In genomic region chr1:184775329-184775728, GRCh38 we compare ENCODE assay signal across 28 cellular contexts. TPM values are rescaled to one million over a fixed set of nuclear protein-coding genes. Genes with fewer than 3 reads are reported as not detected.
DNase-seq lines count a peak whose midpoint lies in the region; ATAC-seq, FAIRE-seq and TF ChIP-seq lines count a peak whose summit lies in the region.
"Had no signal": no experiment of that assay in that cellular context is flagged by ENCODE, and none has a peak within 500 bp of the region (broad histone marks: within the 10 kb centered on the region; RNA-seq: fewer than 3 reads in every experiment).

No MANE protein-coding gene starts in this region.

- H3K9me3 ChIP-seq in HepG2 (ENCODE audit: low read length) (no peaks in the 10 kb centered on the region), right lobe of liver (no peaks in the 10 kb centered on the region), HEK293 (ENCODE audit: control insufficient read depth, insufficient read depth, low read depth, low read length) (no peaks in the 10 kb centered on the region), A673 (ENCODE audit: low read depth, low read length, poor library complexity, severe bottlenecking) (no peaks in the 10 kb centered on the region)
- H3K9me3 ChIP-seq: A549, BE2C, BLaER1 had no signal

- CTCF ChIA-PET in HepG2 (lab: Yijun Ruan, JAX; ENCODE audit: low intra/inter-chr PET ratio, low total read pairs), result no interaction called here
- CTCF ChIA-PET in HEK293 (lab: Yijun Ruan, JAX), result interaction anchor here (0.6 kb wide), 1 partner anchor 150 kb away, joined by 3 read pairs; no protein-coding TSS in a partner anchor
- CTCF ChIA-PET in A673 (lab: Charles Lee), result no interaction called here

- no peaks in the 10 kb centered on the region for H4K20me1 ChIP-seq in HepG2 (ENCODE audit: insufficient read depth, low read length)
- H4K20me1 ChIP-seq: BLaER1 had no signal

- no peak for ATAC-seq in HepG2
- ATAC-seq in right lobe of liver, result no peak
- ATAC-seq in HG02973 (IDR thresholded peaks at IDR 0.05; ENCODE audit: unreplicated experiment), result no peak
- ATAC-seq: A549, GM12878 had no signal

- no peak overlapping the region for H3K9ac ChIP-seq in HepG2 (ENCODE audit: insufficient read depth, low read depth, low read length)
- H3K9ac ChIP-seq: BLaER1 had no signal

- FAIRE-seq in HepG2 (lab: Jason Lieb, UNC), result no peak
- FAIRE-seq: A549, GM12878, GM12892, GM18507 had no signal

- no peak for TF ChIP-seq POLR2A in HepG2 (IDR thresholded peaks at IDR 0.05; ENCODE audit: insufficient read depth in 1 of 2, low read depth in 2 of 2, low read length in 2 of 2)
- TF ChIP-seq POLR2A in right lobe of liver (IDR thresholded peaks at IDR 0.05), result no peak

- no peak for TF ChIP-seq RAD21 in HepG2 (CRISPR knock-in tag; IDR thresholded peaks at IDR 0.05)

- H3K36me3 ChIP-seq in HepG2 (replicated peaks in 1 of 2; ENCODE audit: control insufficient read depth in 1 of 2, insufficient read depth in 2 of 2, low read length in 2 of 2) (no peaks in the 10 kb centered on the region), right lobe of liver (no peaks in the 10 kb centered on the region), HEK293 (ENCODE audit: control insufficient read depth in 2 of 2, insufficient read depth in 1 of 2, low read length in 2 of 2) (no peaks in the 10 kb centered on the region), A673 (ENCODE audit: insufficient read depth, low read length, poor library complexity, severe bottlenecking) (no peaks in the 10 kb centered on the region)
- H3K36me3 ChIP-seq: BE2C, BLaER1 had no signal

- H3K27ac ChIP-seq in HepG2 (ENCODE audit: extremely low read length, insufficient read depth, low read length) (no peak overlapping the region), right lobe of liver (no peak overlapping the region), HEK293 (ENCODE audit: extremely low read depth, low read depth, low read length) (no peak overlapping the region), A673 (ENCODE audit: low read depth, low read length, poor library complexity, severe bottlenecking) (no peak overlapping the region)
- H3K27ac ChIP-seq: 22Rv1, A549, BLaER1 had no signal

- H3K4me3 ChIP-seq in HepG2 (replicated peaks in 1 of 3; ENCODE audit: insufficient read depth in 1 of 3, low read depth in 2 of 3, low read length in 3 of 3) (no peak overlapping the region), right lobe of liver (no peak overlapping the region), HEK293 (ENCODE audit: low read depth, low read length) (no peak overlapping the region), A673 (ENCODE audit: low read depth, low read length, poor library complexity, severe bottlenecking) (no peak overlapping the region)
- H3K4me3 ChIP-seq: A549, BLaER1, GM12878 had no signal

- H3K4me2 ChIP-seq in HepG2 (ENCODE audit: low read depth, low read length), result no peak overlapping the region
- H3K4me2 ChIP-seq: A549, BLaER1 had no signal

- TF ChIP-seq EP300 in HepG2 (IDR thresholded peaks at IDR 0.05; ENCODE audit: low read depth in 2 of 2, low read length in 2 of 2), result no peak
- no peak for TF ChIP-seq EP300 in HepG2 (CRISPR knock-in tag; IDR thresholded peaks at IDR 0.05; ENCODE audit: borderline replicate concordance)

- H3K79me2 ChIP-seq in HepG2 (ENCODE audit: insufficient read depth, low read length), result no peaks in the 10 kb centered on the region

- H3K27me3 ChIP-seq in HepG2 (ENCODE audit: control insufficient read depth in 1 of 2, insufficient read depth in 2 of 2, low read length in 2 of 2), result no peaks in the 10 kb centered on the region; a peak in 2 of 5 replicates
- no peaks in the 10 kb centered on the region for H3K27me3 ChIP-seq in right lobe of liver
- H3K27me3 ChIP-seq in A673 (replicated peaks; ENCODE audit: insufficient read depth, low read depth, low read length, poor library complexity), result no peaks in the 10 kb centered on the region
- H3K27me3 ChIP-seq: BE2C, BLaER1 had no signal

- POLR2A ChIA-PET in HepG2 (lab: Yijun Ruan, JAX), result no interaction called here
- POLR2A ChIA-PET in HEK293 (lab: Yijun Ruan, JAX), result no interaction called here
- POLR2A ChIA-PET in A673 (lab: Charles Lee; ENCODE audit: low non-redundant PET), result no interaction called here

- intact Hi-C loops in HepG2 (cut with micrococcal nuclease; ENCODE audit: unreplicated experiment) (no loop called here), right lobe of liver (cut with DNase I) (no loop called here), A673 (cut with micrococcal nuclease; ENCODE audit: unreplicated experiment) (no loop called here)

- H3K4me1 ChIP-seq in HepG2 (ENCODE audit: insufficient read depth, low read length), result 0 out of 2 replicates have a peak, but pooled peaks cover 6% of the 10 kb centered on the region
- H3K4me1 ChIP-seq in right lobe of liver, result no peaks in the 10 kb centered on the region
- no peaks in the 10 kb centered on the region for H3K4me1 ChIP-seq in HEK293 (ENCODE audit: control insufficient read depth, insufficient read depth, low read length)
- peaks cover 7% of the 10 kb centered on the region for H3K4me1 ChIP-seq in A673 (ENCODE audit: insufficient read depth, low read length, poor library complexity, severe bottlenecking)
- H3K4me1 ChIP-seq: A549, BE2C, BLaER1 had no signal

- DNase-seq in HepG2 (ENCODE audit: low spot score) (no peak), right lobe of liver (no peak), NCI-H524 treated with DMSO at 0.1 percent for 48 hours (lab: John Stamatoyannopoulos, UW) (peak; percentile 72), NCI-H82 treated with DMSO at 0.1 percent for 48 hours (lab: John Stamatoyannopoulos, UW; ENCODE audit: unreplicated experiment) (peak; percentile 92), A673 (ENCODE audit: low spot score) (no peak), NCI-H1930 (lab: John Stamatoyannopoulos, UW) (no peak)
- DNase-seq: ACHN; BE2C; C1 segment of cervical spinal cord; CD4-positive, alpha-beta memory T cell; CD4-positive, CD25-positive, alpha-beta regulatory T cell; CD8-positive, alpha-beta memory T cell; COR-L47; DMS 273 treated with DMSO at 0.1 percent for 48 hours; DMS153; DMS53; DMS79; DND-41; EL; GDM1 had no signal

- in situ Hi-C loops in HepG2 (cut with HindIII; ENCODE audit: extremely low pct_ligation_motif_present, low pct_unique_long_range_greater_than_20kb), result no loop called here

- no TSS peak for BruUV-seq in HepG2 (replicated peaks; lab: Mats Ljungman, UMichigan)
- no TSS peak for BruUV-seq in A673 (replicated peaks; lab: Mats Ljungman, UMichigan)

- no peak for TF ChIP-seq CTCF in HepG2 (CRISPR knock-in tag; IDR thresholded peaks at IDR 0.05)
- no peak for TF ChIP-seq CTCF in right lobe of liver (IDR thresholded peaks at IDR 0.05)
- no peak for TF ChIP-seq CTCF in HEK293 (tag by site-specific recombination; IDR thresholded peaks at IDR 0.05)
- TF ChIP-seq CTCF in A673 (conservative IDR thresholded peaks at IDR 0.05; ENCODE audit: low read depth, low read length), result no peak

- no peak overlapping the region for H2AFZ ChIP-seq in HepG2 (ENCODE audit: low read length)

TF ChIP-seq in HEK293, 187 proteins besides CTCF, POLR2A, EP300 and RAD21 (continues in another document):
- TF ChIP-seq MZF1 (tag by site-specific recombination; IDR thresholded peaks at IDR 0.05; ENCODE audit: borderline replicate concordance) (no peak), ZNF175 (tag by site-specific recombination; IDR thresholded peaks at IDR 0.05) (no peak), ZNF292 (tag by site-specific recombination; IDR thresholded peaks at IDR 0.05; ENCODE audit: borderline replicate concordance, low read depth) (no peak), KLF9 (tag by site-specific recombination; IDR thresholded peaks at IDR 0.05; ENCODE audit: low read depth) (no peak), ZNF529 (tag by site-specific recombination; IDR thresholded peaks at IDR 0.05; ENCODE audit: insufficient replicate concordance) (no peak), ZNF776 (tag by site-specific recombination; IDR thresholded peaks at IDR 0.05; ENCODE audit: borderline replicate concordance) (no peak), ZNF747 (tag by site-specific recombination; IDR thresholded peaks at IDR 0.05) (no peak)

RNA-seq across cellular contexts. Expression of gene EDEM3, which starts 20.7 kb away (rescaled TPM):
- total RNA-seq in HepG2 (2016; rRNA removed; fragmentation: Illumina TruSeq; extraction: Trizol) (11.8 and 18.2 TPM in 2 replicates), right lobe of liver (10 to 100 TPM; 18.5 to 36.4 (median 31.0) TPM), A673 (2021) (23.4 and 24.3 TPM in 2 replicates)
- total RNA-seq in HepG2 (2016; cell fraction: cytosol; rRNA removed; fragmentation: Illumina TruSeq; extraction: Trizol; ENCODE audit: low read depth), result 2.6 and 5.4 TPM in 2 replicates
- 11.9 and 18.8 TPM in 2 replicates for total RNA-seq in HepG2 (2016; cell fraction: insoluble cytoplasmic fraction; rRNA removed; fragmentation: Illumina TruSeq; extraction: Trizol)
- 3.9 and 4.4 TPM in 2 replicates for total RNA-seq in HepG2 (2016; cell fraction: membrane; rRNA removed; fragmentation: Illumina TruSeq; extraction: Trizol)
- 23.9 and 24.0 TPM in 2 replicates for total RNA-seq in HepG2 (2016; cell fraction: nucleus; rRNA removed; fragmentation: Illumina TruSeq; extraction: Trizol)
- polyA plus RNA-seq in HepG2 (2011; rRNA removed), result 10.4 and 13.1 TPM in 2 replicates
- 6.3 and 7.4 TPM in 2 replicates for polyA plus RNA-seq in HepG2 (2011; cell fraction: cytosol; rRNA removed)
- 11.1 and 14.7 TPM in 2 replicates for polyA plus RNA-seq in HepG2 (2011; cell fraction: nucleus; rRNA removed)
- 12.8 and 13.6 TPM in 2 replicates for polyA plus RNA-seq in HepG2 (2012)
- 0.31 and 0.55 TPM in 2 replicates for polyA plus RNA-seq in HepG2 (2016; cell fraction: cytosol; fragmentation: Illumina TruSeq; extraction: Trizol; ENCODE audit: low read depth)
- polyA plus RNA-seq in HepG2 (2016; cell fraction: insoluble cytoplasmic fraction; fragmentation: Illumina TruSeq; extraction: Trizol; ENCODE audit: low read depth), result 6.3 and 7.8 TPM in 2 replicates
- 1.0 and 1.2 TPM in 2 replicates for polyA plus RNA-seq in HepG2 (2016; cell fraction: membrane; fragmentation: Illumina TruSeq; extraction: Trizol; ENCODE audit: low read depth)
- 19.1 and 19.3 TPM in 2 replicates for polyA plus RNA-seq in HepG2 (2016; cell fraction: nucleus; fragmentation: Illumina TruSeq; extraction: Trizol; ENCODE audit: insufficient read depth, low read depth)
- polyA minus RNA-seq in HepG2 (2011; rRNA and poly(A)+ RNA removed; ENCODE audit: low replicate concordance), result 22.1 and 31.5 TPM in 2 replicates
- 22.6 and 36.7 TPM in 2 replicates for polyA minus RNA-seq in HepG2 (2011; cell fraction: cytosol; rRNA and poly(A)+ RNA removed)
- 26.3 and 36.1 TPM in 2 replicates for polyA minus RNA-seq in HepG2 (2011; cell fraction: nucleus; rRNA and poly(A)+ RNA removed)

Comparison
In these comparisons a context has a peak if more than half of its experiments do, and no peak if none do; other contexts are left out.
1. DNase-seq: peak in NCI-H524 treated with DMSO at 0.1 percent for 48 hours (single experiment) and NCI-H82 treated with DMSO at 0.1 percent for 48 hours (single experiment); none in HepG2 (single experiment), right lobe of liver (0 of 3), A673 (single experiment) and NCI-H1930 (0 of 2).
2. Of the 63 proteins assayed by ChIP-seq in both HepG2 and HEK293: peak only in HepG2: none; only in HEK293: ATF2, ZNF362, ZNF580 and ZNF629; in both: none; in neither: 59.